Comparison of ENCODE assay signal across 21 cellular contexts in the genomic region with DNA sequence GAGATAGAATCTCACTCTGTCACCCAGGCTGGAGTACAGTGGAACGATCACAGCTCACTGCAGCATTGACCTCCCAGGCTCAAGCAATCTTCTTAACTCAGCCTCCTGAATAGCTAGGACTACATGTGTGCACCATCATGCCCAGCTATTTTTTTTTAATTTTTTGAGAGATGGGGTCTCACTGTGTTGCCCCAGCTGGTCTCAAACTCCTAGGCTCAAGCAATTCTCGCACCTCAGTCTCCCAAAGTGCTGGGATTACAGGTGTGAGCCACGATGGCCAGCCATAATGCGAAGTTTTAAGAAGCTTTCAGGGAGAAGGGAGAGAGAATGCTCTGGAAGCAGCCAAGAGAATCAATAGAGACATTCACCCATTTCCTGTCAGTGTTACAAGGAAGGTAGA. TPM values are rescaled to one million over a fixed set of nuclear protein-coding genes. Genes with fewer than 3 reads are reported as not detected.
DNase-seq lines count a peak whose midpoint lies in the region; ATAC-seq and TF ChIP-seq lines count a peak whose summit lies in the region.
"Had no signal": no experiment of that assay in that cellular context is flagged by ENCODE, and none has a peak within 500 bp of the region (broad histone marks: within the 10 kb centered on the region; RNA-seq: fewer than 3 reads in every experiment).

No MANE protein-coding gene starts in this region.

- no peak overlapping the region for H3K27ac ChIP-seq in CD8-positive, alpha-beta T cell (ENCODE audit: low read depth, low read length)
- peak overlapping the region; percentile 35 for H3K27ac ChIP-seq in substantia nigra (ENCODE audit: low read depth, low read length, poor library complexity, severe bottlenecking)
- H3K27ac ChIP-seq: 22Rv1; A549; BLaER1 treated with 17β-estradiol and CSF1 and Interleukin-3, amounts not matched to agents 10 nM and 100 nM; C4-2B had no signal

- TF ChIP-seq CTCF in CD8-positive, alpha-beta T cell (IDR thresholded peaks at IDR 0.05), result no peak
- TF ChIP-seq CTCF in WTC11 (IDR thresholded peaks at IDR 0.05), result no peak

- H3K36me3 ChIP-seq in CD8-positive, alpha-beta T cell (ENCODE audit: insufficient read depth, low read length), result no peaks in the 10 kb centered on the region

- H3K9me3 ChIP-seq in CD8-positive, alpha-beta T cell (ENCODE audit: low read length), result no peaks in the 10 kb centered on the region
- H3K9me3 ChIP-seq: A549; BLaER1 treated with 17β-estradiol and CSF1 and Interleukin-3, amounts not matched to agents 10 nM and 100 nM had no signal

- H3K4me3 ChIP-seq in CD8-positive, alpha-beta T cell (ENCODE audit: low read depth, low read length), result no peak overlapping the region
- H3K4me3 ChIP-seq: A549; BLaER1 treated with 17β-estradiol and CSF1 and Interleukin-3, amounts not matched to agents 10 nM and 100 nM had no signal

- H3K36me3 Mint-ChIP-seq in CD8-positive, alpha-beta T cell, result peaks cover 25% of the 10 kb centered on the region
- H3K36me3 Mint-ChIP-seq in WTC11 (no peaks in the 10 kb centered on the region), immature natural killer cell (peaks cover 0 to 4% (median 3%) of the 10 kb centered on the region in 3 donors)
- H3K36me3 Mint-ChIP-seq in stimulated activated naive B cell treated with anti-CD40 and anti-IgM and Interleukin-4, amounts not matched to agents 10 μg/mL and 1 μg/mL and 100 μg/mL, for 72 hours, result peaks cover 6 to 18% of the 10 kb centered on the region in 2 donors

- no peaks in the 10 kb centered on the region for H3K4me1 ChIP-seq in CD8-positive, alpha-beta T cell (ENCODE audit: insufficient read depth, low read length)
- H3K4me1 ChIP-seq: A549 had no signal

- H3K27me3 ChIP-seq in CD8-positive, alpha-beta T cell (ENCODE audit: insufficient read depth, low read length), result no peaks in the 10 kb centered on the region
- H3K27me3 ChIP-seq: BLaER1 treated with 17β-estradiol and CSF1 and Interleukin-3, amounts not matched to agents 10 nM and 100 nM had no signal

- H3K27me3 Mint-ChIP-seq in CD8-positive, alpha-beta T cell (ENCODE audit: low read depth), result no peaks in the 10 kb centered on the region
- no peaks in the 10 kb centered on the region for H3K27me3 Mint-ChIP-seq in WTC11 (ENCODE audit: low read depth)
- peaks cover 0 to 2% (median 0%) of the 10 kb centered on the region in 3 donors for H3K27me3 Mint-ChIP-seq in immature natural killer cell (ENCODE audit: low read depth in 3 of 3)
- H3K27me3 Mint-ChIP-seq in stimulated activated naive B cell treated with anti-CD40 and anti-IgM and Interleukin-4, amounts not matched to agents 10 μg/mL and 1 μg/mL and 100 μg/mL, for 72 hours, result no peaks in the 10 kb centered on the region
- H3K27me3 Mint-ChIP-seq: B cell; CD4-positive, alpha-beta T cell; CD8-positive, alpha-beta memory T cell had no signal

- CTCF ChIA-PET in CD8-positive, alpha-beta T cell (lab: Charles Lee), result no interaction called here
- CTCF ChIA-PET in WTC11 (lab: Charles Lee), result no interaction called here

- H3K4me3 Mint-ChIP-seq in CD8-positive, alpha-beta T cell, result no peak overlapping the region
- H3K4me3 Mint-ChIP-seq in WTC11 (no peak overlapping the region), immature natural killer cell (no peak overlapping the region)
- H3K4me3 Mint-ChIP-seq in stimulated activated naive B cell treated with anti-CD40 and anti-IgM and Interleukin-4, amounts not matched to agents 10 μg/mL and 1 μg/mL and 100 μg/mL, for 72 hours, result no peak overlapping the region
- H3K4me3 Mint-ChIP-seq: B cell; CD4-positive, alpha-beta T cell had no signal

- POLR2A ChIA-PET in CD8-positive, alpha-beta T cell (lab: Charles Lee), result no interaction called here
- POLR2A ChIA-PET in WTC11 (lab: Charles Lee), result no interaction called here

- H3K4me1 Mint-ChIP-seq in CD8-positive, alpha-beta T cell (ENCODE audit: low read depth), result peaks cover 14% of the 10 kb centered on the region
- H3K4me1 Mint-ChIP-seq in WTC11 (peaks cover 9% of the 10 kb centered on the region), immature natural killer cell (peaks cover 14 to 26% of the 10 kb centered on the region in 2 donors)
- peaks cover 0 to 4% of the 10 kb centered on the region in 2 donors for H3K4me1 Mint-ChIP-seq in stimulated activated naive B cell treated with anti-CD40 and anti-IgM and Interleukin-4, amounts not matched to agents 10 μg/mL and 1 μg/mL and 100 μg/mL, for 72 hours
- H3K4me1 Mint-ChIP-seq: B cell had no signal

- peak overlapping the region; percentile 30 for H3K27ac Mint-ChIP-seq in CD8-positive, alpha-beta T cell
- H3K27ac Mint-ChIP-seq in WTC11 (no peak overlapping the region), immature natural killer cell (peak overlapping the region; percentile 2 to 87 (median 42))
- no peak overlapping the region for H3K27ac Mint-ChIP-seq in stimulated activated naive B cell treated with anti-CD40 and anti-IgM and Interleukin-4, amounts not matched to agents 10 μg/mL and 1 μg/mL and 100 μg/mL, for 72 hours
- H3K27ac Mint-ChIP-seq: B cell; CD4-positive, alpha-beta T cell had no signal

- ATAC-seq in CD8-positive, alpha-beta T cell, result no peak
- ATAC-seq in WTC11 (no peak), HG02981 (IDR thresholded peaks at IDR 0.05; ENCODE audit: unreplicated experiment) (no peak)
- ATAC-seq in stimulated activated naive B cell treated with anti-CD40 and anti-IgM and Interleukin-4, amounts not matched to agents 10 μg/mL and 1 μg/mL and 100 μg/mL, for 72 hours (replicated peaks), result no peak
- ATAC-seq: A549 had no signal

- no peak for DNase-seq in CD8-positive, alpha-beta T cell
- DNase-seq in WTC11 (ENCODE audit: low spot score) (no peak), immature natural killer cell (no peak), substantia nigra (lab: John Stamatoyannopoulos, UW) (no peak), hippocampal formation (lab: John Stamatoyannopoulos, UW) (no peak)
- no peak for DNase-seq in stimulated activated naive B cell treated with anti-CD40 and anti-IgM and Interleukin-4, amounts not matched to agents 10 μg/mL and 1 μg/mL and 100 μg/mL, for 72 hours
- DNase-seq: AML-193; CD4-positive, alpha-beta T cell; CD8-positive, alpha-beta memory T cell; COR-L47; DMS 273 treated with DMSO at 0.1 percent for 48 hours; DMS153; DMS53; DMS79 treated with DMSO at 0.1 percent for 48 hours; GF-D8 had no signal

- H3K9me3 Mint-ChIP-seq in CD8-positive, alpha-beta T cell, result no peaks in the 10 kb centered on the region
- H3K9me3 Mint-ChIP-seq in WTC11, result no peaks in the 10 kb centered on the region
- no peaks in the 10 kb centered on the region for H3K9me3 Mint-ChIP-seq in immature natural killer cell
- H3K9me3 Mint-ChIP-seq in stimulated activated naive B cell treated with anti-CD40 and anti-IgM and Interleukin-4, amounts not matched to agents 10 μg/mL and 1 μg/mL and 100 μg/mL, for 72 hours, result no peaks in the 10 kb centered on the region
- H3K9me3 Mint-ChIP-seq: CD4-positive, alpha-beta T cell; CD8-positive, alpha-beta memory T cell had no signal

- intact Hi-C loops in CD8-positive, alpha-beta T cell (cut with DNase I, micrococcal nuclease), result no loop called here

TF ChIP-seq in WTC11, 78 proteins besides CTCF, POLR2A, EP300 and RAD21:
- TF ChIP-seq, protein P1, sequence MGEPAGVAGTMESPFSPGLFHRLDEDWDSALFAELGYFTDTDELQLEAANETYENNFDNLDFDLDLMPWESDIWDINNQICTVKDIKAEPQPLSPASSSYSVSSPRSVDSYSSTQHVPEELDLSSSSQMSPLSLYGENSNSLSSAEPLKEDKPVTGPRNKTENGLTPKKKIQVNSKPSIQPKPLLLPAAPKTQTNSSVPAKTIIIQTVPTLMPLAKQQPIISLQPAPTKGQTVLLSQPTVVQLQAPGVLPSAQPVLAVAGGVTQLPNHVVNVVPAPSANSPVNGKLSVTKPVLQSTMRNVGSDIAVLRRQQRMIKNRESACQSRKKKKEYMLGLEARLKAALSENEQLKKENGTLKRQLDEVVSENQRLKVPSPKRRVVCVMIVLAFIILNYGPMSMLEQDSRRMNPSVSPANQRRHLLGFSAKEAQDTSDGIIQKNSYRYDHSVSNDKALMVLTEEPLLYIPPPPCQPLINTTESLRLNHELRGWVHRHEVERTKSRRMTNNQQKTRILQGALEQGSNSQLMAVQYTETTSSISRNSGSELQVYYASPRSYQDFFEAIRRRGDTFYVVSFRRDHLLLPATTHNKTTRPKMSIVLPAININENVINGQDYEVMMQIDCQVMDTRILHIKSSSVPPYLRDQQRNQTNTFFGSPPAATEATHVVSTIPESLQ (CRISPR knock-in tag; IDR thresholded peaks at IDR 0.05), result no peak
- TF ChIP-seq IRF2 (CRISPR knock-in tag; IDR thresholded peaks at IDR 0.05; ENCODE audit: borderline replicate concordance, low read depth), result no peak
- TF ChIP-seq ZNF121 (CRISPR knock-in tag; IDR thresholded peaks at IDR 0.05), result peak; percentile 78; the same call in 1 of the 2 replicates
- TF ChIP-seq, protein P2, sequence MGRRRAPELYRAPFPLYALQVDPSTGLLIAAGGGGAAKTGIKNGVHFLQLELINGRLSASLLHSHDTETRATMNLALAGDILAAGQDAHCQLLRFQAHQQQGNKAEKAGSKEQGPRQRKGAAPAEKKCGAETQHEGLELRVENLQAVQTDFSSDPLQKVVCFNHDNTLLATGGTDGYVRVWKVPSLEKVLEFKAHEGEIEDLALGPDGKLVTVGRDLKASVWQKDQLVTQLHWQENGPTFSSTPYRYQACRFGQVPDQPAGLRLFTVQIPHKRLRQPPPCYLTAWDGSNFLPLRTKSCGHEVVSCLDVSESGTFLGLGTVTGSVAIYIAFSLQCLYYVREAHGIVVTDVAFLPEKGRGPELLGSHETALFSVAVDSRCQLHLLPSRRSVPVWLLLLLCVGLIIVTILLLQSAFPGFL (CRISPR knock-in tag; IDR thresholded peaks at IDR 0.05; ENCODE audit: borderline replicate concordance), result no peak
- no peak for TF ChIP-seq NFATC4 (CRISPR knock-in tag; IDR thresholded peaks at IDR 0.05)

RNA-seq across cellular contexts. Expression of a gene that starts 42.7 kb away (rescaled TPM):
- 10 to 100 TPM; 75.2 to 75.6 TPM for total RNA-seq in CD8-positive, alpha-beta T cell
- 45.1 to 57.2 TPM (median 47.2 TPM) in 3 replicates for total RNA-seq in WTC11 (2021)
- 10 to 100 TPM; 16.0 to 21.4 (median 17.9) TPM for polyA plus RNA-seq in immature natural killer cell

Comparison
In these comparisons a context has a peak if more than half of its experiments do, and no peak if none do; other contexts are left out.
1. H3K27ac Mint-ChIP-seq: peak in CD8-positive, alpha-beta T cell (single experiment) and immature natural killer cell (6 of 6); none in WTC11 (single experiment) and stimulated activated naive B cell treated with anti-CD40 and anti-IgM and Interleukin-4, amounts not matched to agents 10 μg/mL and 1 μg/mL and 100 μg/mL, for 72 hours (single experiment).